In the genomic region with DNA sequence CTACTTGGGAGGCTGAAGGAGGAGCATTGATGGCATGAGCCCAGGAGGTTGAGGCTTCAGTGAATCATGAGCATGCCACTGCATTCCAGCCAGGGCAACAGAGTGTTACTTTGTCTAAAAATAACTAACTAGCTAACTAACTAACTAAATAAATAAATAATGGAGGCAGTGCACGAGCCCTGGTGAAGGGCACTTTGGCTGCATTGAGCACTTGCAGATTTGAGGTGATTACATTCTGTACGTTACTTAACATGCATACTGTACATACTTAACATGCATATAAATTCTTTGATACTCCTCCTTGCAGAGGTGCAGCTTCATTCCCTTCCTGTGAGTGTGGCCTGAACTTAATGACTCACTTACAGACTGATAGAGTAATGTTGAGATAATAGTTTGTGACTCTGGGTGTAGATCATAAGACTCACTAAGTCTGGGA, we compare ENCODE assay signal across 13 cellular contexts. TPM values are rescaled to one million over a fixed set of nuclear protein-coding genes. Genes with fewer than 3 reads are reported as not detected.
DNase-seq lines count a peak whose midpoint lies in the region; ATAC-seq, FAIRE-seq and TF ChIP-seq lines count a peak whose summit lies in the region.
"Had no signal": no experiment of that assay in that cellular context is flagged by ENCODE, and none has a peak within 500 bp of the region (broad histone marks: within the 10 kb centered on the region; RNA-seq: fewer than 3 reads in every experiment).

No MANE protein-coding gene starts in this region.

- no peaks in the 10 kb centered on the region for H3K27me3 ChIP-seq in brain microvascular endothelial cell (replicated peaks)

- no peaks in the 10 kb centered on the region for H3K36me3 ChIP-seq in brain microvascular endothelial cell (replicated peaks)

- peak overlapping the region; percentile 30 for H3K27ac ChIP-seq in brain microvascular endothelial cell

- DNase-seq in ACHN (peak; percentile 44), HS-5 (ENCODE audit: low read depth) (peak; percentile 65), brain microvascular endothelial cell (peak; percentile 82), left ventricle myocardium superior (no peak), NCI-H2081 treated with DMSO at 0.1 percent for 48 hours (lab: John Stamatoyannopoulos, UW) (no peak), Kasumi-1 (lab: John Stamatoyannopoulos, UW) (no peak), GM12892 (ENCODE audit: insufficient read length) (no peak)
- DNase-seq: activated CD4-positive, alpha-beta T cell treated with anti-CD3 and anti-CD28 coated beads for 48 hours; central memory CD4-positive, alpha-beta T cell; stimulated activated CD4-positive, alpha-beta T cell treated with anti-CD3 and anti-CD28 coated beads, Interleukin-15, amount 100 ng/mL, for 24 hours; stimulated activated CD8-positive, alpha-beta memory T cell treated with anti-CD3 and anti-CD28 coated beads, Interleukin-4, amount 100 ng/mL, for 48 hours had no signal

- in situ Hi-C loops in ACHN (cut with HindIII; ENCODE audit: low pct_ligation_motif_present, low pct_unique_long_range_greater_than_20kb, low sequenced_read_pairs) = no loop called here
- in situ Hi-C loops in brain microvascular endothelial cell (cut with HindIII; ENCODE audit: low pct_ligation_motif_present, low sequenced_read_pairs) = no loop called here

- TF ChIP-seq CTCF in brain microvascular endothelial cell (IDR thresholded peaks at IDR 0.05; ENCODE audit: low read depth, low read length, missing control alignments) = no peak

- ATAC-seq in left ventricle myocardium superior (peak; percentile 80), GM19455 (IDR thresholded peaks at IDR 0.05; ENCODE audit: unreplicated experiment) (no peak)

- no peak overlapping the region for H3K4me3 ChIP-seq in brain microvascular endothelial cell (ENCODE audit: low read depth, low read length)

- no peak for TF ChIP-seq POLR2A in GM12892 (IDR thresholded peaks at IDR 0.05; ENCODE audit: low read depth, low read length)

- no peak for FAIRE-seq in GM12892 (lab: Jason Lieb, UNC)
- FAIRE-seq: G401.6 had no signal

- intact Hi-C loops in left ventricle myocardium superior (cut with micrococcal nuclease) = no loop called here

RNA-seq across cellular contexts. Expression of a gene that starts 10.7 kb away (rescaled TPM):
- 256 TPM for total RNA-seq in left ventricle myocardium superior
- 940 TPM for polyA plus RNA-seq in GM12892 (2012; ENCODE audit: missing spikeins)

Comparison
In these comparisons a context has a peak if more than half of its experiments do, and no peak if none do; other contexts are left out.
1. DNase-seq: peak in ACHN (single experiment), HS-5 (single experiment) and brain microvascular endothelial cell (single experiment); none in left ventricle myocardium superior (single experiment), NCI-H2081 treated with DMSO at 0.1 percent for 48 hours (single experiment), Kasumi-1 (0 of 2) and GM12892 (single experiment).